In the genomic region with DNA sequence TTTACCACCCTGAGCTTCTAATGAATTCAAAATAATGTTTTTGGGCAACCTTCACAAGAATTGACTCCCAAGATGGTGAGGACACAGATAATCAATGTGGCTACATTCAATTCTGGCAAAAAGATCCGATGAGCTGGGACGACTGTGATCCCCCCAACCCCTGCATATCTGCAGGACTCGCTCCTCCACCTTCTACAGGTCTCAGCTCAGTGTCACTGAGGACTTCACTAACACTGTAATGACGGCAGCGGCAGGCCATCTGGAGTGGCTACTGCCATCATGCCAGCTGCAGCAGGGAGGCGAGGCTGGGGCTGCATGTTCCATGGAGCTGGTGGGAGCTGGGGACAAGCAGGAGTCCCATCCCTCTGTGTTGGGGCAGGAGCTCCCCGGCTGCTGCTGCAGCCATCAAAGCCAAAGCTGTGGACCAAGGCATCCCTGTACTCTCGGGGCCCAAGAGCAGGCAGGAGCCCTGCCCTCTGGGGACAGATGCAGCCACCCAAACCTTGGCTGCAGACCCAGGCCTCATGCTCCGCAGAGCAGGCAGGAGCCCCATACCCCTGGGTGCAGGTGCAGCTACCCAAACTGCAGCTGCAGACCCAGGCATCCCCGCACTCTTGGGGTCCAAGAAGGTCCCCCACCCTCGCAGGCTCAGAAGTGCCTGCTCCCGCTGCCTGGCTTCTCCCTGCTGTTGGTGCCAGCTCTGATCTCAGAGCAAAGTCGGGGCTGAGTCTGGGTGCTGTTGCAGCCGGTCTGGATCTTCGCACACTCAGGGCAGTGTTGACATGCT, we compare ENCODE assay signal across 1 cellular context.
TF ChIP-seq lines count a peak whose summit lies in the region.

No MANE protein-coding gene starts in this region.

TF ChIP-seq in H1, 55 proteins besides CTCF, POLR2A, EP300 and RAD21:
- TF ChIP-seq BCL11A (IDR thresholded peaks at IDR 0.05; ENCODE audit: low read depth in 2 of 2, low read length in 2 of 2) (no peak), KDM4A (IDR thresholded peaks at IDR 0.05; ENCODE audit: low read depth, low read length, severe bottlenecking) (no peak), CTBP2 (IDR thresholded peaks at IDR 0.05; ENCODE audit: borderline replicate concordance, insufficient read depth, insufficient read length, low read length) (no peak), RNF2 (IDR thresholded peaks at IDR 0.05; ENCODE audit: borderline replicate concordance, low read depth, low read length, missing control alignments, poor library complexity, severe bottlenecking) (no peak), NANOG (IDR thresholded peaks at IDR 0.05; ENCODE audit: insufficient read depth, low read depth, low read length, poor library complexity, severe bottlenecking) (no peak), GTF2F1 (IDR thresholded peaks at IDR 0.05; ENCODE audit: borderline replicate concordance, low read depth, low read length) (no peak), JUND (IDR thresholded peaks at IDR 0.05; ENCODE audit: low read length) (no peak), TEAD4 (IDR thresholded peaks at IDR 0.05; ENCODE audit: low read depth, low read length) (no peak), SIRT6 (IDR thresholded peaks at IDR 0.05; ENCODE audit: low read length) (no peak), CBX5 (IDR thresholded peaks at IDR 0.05; ENCODE audit: low read depth, low read length) (no peak)
- TF ChIP-seq, protein P1, sequence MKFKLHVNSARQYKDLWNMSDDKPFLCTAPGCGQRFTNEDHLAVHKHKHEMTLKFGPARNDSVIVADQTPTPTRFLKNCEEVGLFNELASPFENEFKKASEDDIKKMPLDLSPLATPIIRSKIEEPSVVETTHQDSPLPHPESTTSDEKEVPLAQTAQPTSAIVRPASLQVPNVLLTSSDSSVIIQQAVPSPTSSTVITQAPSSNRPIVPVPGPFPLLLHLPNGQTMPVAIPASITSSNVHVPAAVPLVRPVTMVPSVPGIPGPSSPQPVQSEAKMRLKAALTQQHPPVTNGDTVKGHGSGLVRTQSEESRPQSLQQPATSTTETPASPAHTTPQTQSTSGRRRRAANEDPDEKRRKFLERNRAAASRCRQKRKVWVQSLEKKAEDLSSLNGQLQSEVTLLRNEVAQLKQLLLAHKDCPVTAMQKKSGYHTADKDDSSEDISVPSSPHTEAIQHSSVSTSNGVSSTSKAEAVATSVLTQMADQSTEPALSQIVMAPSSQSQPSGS (IDR thresholded peaks at IDR 0.05; ENCODE audit: low read length) = no peak
